In the genomic region with DNA sequence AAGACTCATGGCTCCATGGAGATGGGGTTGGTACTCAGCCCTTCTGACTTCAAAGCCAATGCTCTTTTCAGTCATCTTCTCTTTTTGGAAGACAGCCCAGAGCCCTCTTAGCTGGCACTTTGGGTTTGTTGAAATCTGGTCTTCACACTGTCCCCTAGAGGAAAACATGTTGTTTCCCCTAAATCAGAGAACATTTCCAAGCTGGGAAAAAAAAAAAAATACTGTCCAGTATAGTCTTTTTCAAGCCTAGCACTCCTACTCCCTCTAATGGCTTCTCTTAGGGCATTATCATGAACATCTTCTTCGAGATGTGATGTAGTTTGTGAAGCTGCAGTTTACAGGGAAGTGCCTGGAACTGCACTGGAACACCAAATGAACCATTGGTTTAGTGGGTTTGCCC, we compare ENCODE assay signal across 8 cellular contexts. TPM values are rescaled to one million over a fixed set of nuclear protein-coding genes. Genes with fewer than 3 reads are reported as not detected.
A peak's percentile ranks its signal among the peaks of the same experiment; 100 is the strongest.
DNase-seq lines count a peak whose midpoint lies in the region; ATAC-seq and TF ChIP-seq lines count a peak whose summit lies in the region.

No MANE protein-coding gene starts in this region.

- TF ChIP-seq CTCF in H9 (conservative IDR thresholded peaks at IDR 0.05) = peak; percentile 34; the same call in 2 of the 3 replicates

- H3K4me1 ChIP-seq in H9 (ENCODE audit: insufficient read depth, low read length) = no peaks in the 10 kb centered on the region

- no peaks in the 10 kb centered on the region for H3K27me3 ChIP-seq in H9 (ENCODE audit: insufficient read depth, low read length)

- H2AFZ ChIP-seq in H9 (ENCODE audit: low read length) = no peak overlapping the region

- H3K23me2 ChIP-seq in H9 (ENCODE audit: insufficient read length, low read depth, low read length, poor library complexity, severe bottlenecking) = peaks cover 3% of the 10 kb centered on the region

- H2AK5ac ChIP-seq in H9 (ENCODE audit: insufficient read length, low read length) = no peak overlapping the region

- no peak overlapping the region for H4K5ac ChIP-seq in H9 (ENCODE audit: insufficient read length, low read depth, low read length)

- H2BK15ac ChIP-seq in H9 (ENCODE audit: low read depth, low read length) = no peak overlapping the region

- no peak overlapping the region for H3T11ph ChIP-seq in H9 (ENCODE audit: low read length)

- no peaks in the 10 kb centered on the region for H3K9me3 ChIP-seq in H9 (ENCODE audit: control insufficient read depth, low read depth, low read length)

- no peak overlapping the region for H3K9ac ChIP-seq in H9 (ENCODE audit: extremely low read depth, insufficient read length, low read length)

- H2BK20ac ChIP-seq in H9 (ENCODE audit: low read depth, low read length, poor library complexity, severe bottlenecking) = no peak overlapping the region

- H3K79me2 ChIP-seq in H9 (ENCODE audit: insufficient read depth, low read length) = peaks cover 3% of the 10 kb centered on the region; the same call in 1 of the 2 replicates

- no peak overlapping the region for H2BK12ac ChIP-seq in H9 (ENCODE audit: insufficient read length, low read depth, low read length)

- peaks cover 1% of the 10 kb centered on the region; the same call in 1 of the 2 replicates for H3K27me3 Mint-ChIP-seq in H9 (ENCODE audit: low read depth)

- peaks cover 6 to 13% (median 9%) of the 10 kb centered on the region in 3 experiments; a peak in 6 of 7 replicates for H3K36me3 Mint-ChIP-seq in H9 (ENCODE audit: insufficient read depth in 1 of 3, low read depth in 3 of 3)

- H4K20me1 ChIP-seq in H9 (ENCODE audit: control insufficient read depth, insufficient read depth, insufficient read length) = no peaks in the 10 kb centered on the region

- no peak overlapping the region for H2BK120ac ChIP-seq in H9 (ENCODE audit: low read depth, low read length, poor library complexity, severe bottlenecking)

- no peak overlapping the region for H4K91ac ChIP-seq in H9 (ENCODE audit: insufficient read length, low read depth, low read length)

- H3K14ac ChIP-seq in H9 (ENCODE audit: insufficient read depth, low read length) = no peak overlapping the region

- ATAC-seq in SK-N-SH treated with all-trans-retinoic acid at 6 μM for 48 hours (peak; percentile 52), HG02610 (IDR thresholded peaks at IDR 0.05; ENCODE audit: unreplicated experiment) (no peak), HG03095 (IDR thresholded peaks at IDR 0.05; ENCODE audit: unreplicated experiment) (no peak)

- H3K27ac Mint-ChIP-seq in H9 = no peak overlapping the region

- H2BK5ac ChIP-seq in H9 (ENCODE audit: insufficient read length, low read length) = no peak overlapping the region

- no peak overlapping the region for H3K23ac ChIP-seq in H9 (ENCODE audit: insufficient read length, low read depth, low read length)

- H3K4me3 Mint-ChIP-seq in H9 = no peak overlapping the region

- H3K4me2 ChIP-seq in H9 (ENCODE audit: insufficient read depth, insufficient read length, low read length) = no peak overlapping the region

- no peak overlapping the region for H4K8ac ChIP-seq in H9 (replicated peaks; ENCODE audit: insufficient read length, low read depth, low read length)

- no peak overlapping the region for H3K27ac ChIP-seq in H9 (ENCODE audit: insufficient read length, low read depth, low read length)

- peak; percentile 59 for DNase-seq in AG08395 (ENCODE audit: low spot score)
- DNase-seq in H9 = no peak
- DNase-seq in iris pigment epithelial cell (ENCODE audit: low read depth) = peak; percentile 63
- no peak for DNase-seq in activated T-cell treated with anti-CD3 and anti-CD28 coated beads, Interleukin-2, amount 50 U/mL, for 1 hour
- DNase-seq in NCI-H345 (lab: John Stamatoyannopoulos, UW) = no peak

- H3K18ac ChIP-seq in H9 (ENCODE audit: insufficient read length, low read depth, low read length) = no peak overlapping the region

- no peaks in the 10 kb centered on the region for H3K9me3 Mint-ChIP-seq in H9

- no peaks in the 10 kb centered on the region for H3K79me1 ChIP-seq in H9 (ENCODE audit: insufficient read depth, low read depth, low read length, poor library complexity, severe bottlenecking)

- H3K4ac ChIP-seq in H9 (ENCODE audit: low read depth, low read length) = no peak overlapping the region

- peaks cover 28 to 34% of the 10 kb centered on the region in 2 experiments for H3K4me1 Mint-ChIP-seq in H9

- H3K56ac ChIP-seq in H9 (ENCODE audit: insufficient read length, low read depth, low read length) = no peak overlapping the region

- no CpG with 5 or more reads among the region's 1 CpG for WGBS in H9 (ENCODE audit: extremely low coverage, insufficient read length, low lambda C conversion rate)

TF ChIP-seq in SK-N-SH treated with all-trans-retinoic acid at 6 μM for 48 hours, 23 proteins besides CTCF, POLR2A, EP300 and RAD21:
- no peak for TF ChIP-seq SNAI2 (CRISPR knock-in tag; IDR thresholded peaks at IDR 0.05)
- TF ChIP-seq ARNTL (CRISPR knock-in tag; IDR thresholded peaks at IDR 0.05; ENCODE audit: borderline replicate concordance, low read depth) = no peak
- no peak for TF ChIP-seq ZFP30 (CRISPR knock-in tag; IDR thresholded peaks at IDR 0.05)
- TF ChIP-seq ZNF70 (CRISPR knock-in tag; IDR thresholded peaks at IDR 0.05) = no peak
- TF ChIP-seq, protein P1, sequence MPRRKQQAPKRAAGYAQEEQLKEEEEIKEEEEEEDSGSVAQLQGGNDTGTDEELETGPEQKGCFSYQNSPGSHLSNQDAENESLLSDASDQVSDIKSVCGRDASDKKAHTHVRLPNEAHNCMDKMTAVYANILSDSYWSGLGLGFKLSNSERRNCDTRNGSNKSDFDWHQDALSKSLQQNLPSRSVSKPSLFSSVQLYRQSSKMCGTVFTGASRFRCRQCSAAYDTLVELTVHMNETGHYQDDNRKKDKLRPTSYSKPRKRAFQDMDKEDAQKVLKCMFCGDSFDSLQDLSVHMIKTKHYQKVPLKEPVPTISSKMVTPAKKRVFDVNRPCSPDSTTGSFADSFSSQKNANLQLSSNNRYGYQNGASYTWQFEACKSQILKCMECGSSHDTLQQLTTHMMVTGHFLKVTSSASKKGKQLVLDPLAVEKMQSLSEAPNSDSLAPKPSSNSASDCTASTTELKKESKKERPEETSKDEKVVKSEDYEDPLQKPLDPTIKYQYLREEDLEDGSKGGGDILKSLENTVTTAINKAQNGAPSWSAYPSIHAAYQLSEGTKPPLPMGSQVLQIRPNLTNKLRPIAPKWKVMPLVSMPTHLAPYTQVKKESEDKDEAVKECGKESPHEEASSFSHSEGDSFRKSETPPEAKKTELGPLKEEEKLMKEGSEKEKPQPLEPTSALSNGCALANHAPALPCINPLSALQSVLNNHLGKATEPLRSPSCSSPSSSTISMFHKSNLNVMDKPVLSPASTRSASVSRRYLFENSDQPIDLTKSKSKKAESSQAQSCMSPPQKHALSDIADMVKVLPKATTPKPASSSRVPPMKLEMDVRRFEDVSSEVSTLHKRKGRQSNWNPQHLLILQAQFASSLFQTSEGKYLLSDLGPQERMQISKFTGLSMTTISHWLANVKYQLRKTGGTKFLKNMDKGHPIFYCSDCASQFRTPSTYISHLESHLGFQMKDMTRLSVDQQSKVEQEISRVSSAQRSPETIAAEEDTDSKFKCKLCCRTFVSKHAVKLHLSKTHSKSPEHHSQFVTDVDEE (CRISPR knock-in tag; IDR thresholded peaks at IDR 0.05) = no peak
- no peak for TF ChIP-seq CSDC2 (CRISPR knock-in tag; IDR thresholded peaks at IDR 0.05)
- no peak for TF ChIP-seq ZC3H10 (CRISPR knock-in tag; IDR thresholded peaks at IDR 0.05)
- TF ChIP-seq BACH2 (CRISPR knock-in tag; IDR thresholded peaks at IDR 0.05; ENCODE audit: borderline replicate concordance) = no peak
- no peak for TF ChIP-seq TCF4 (CRISPR knock-in tag; IDR thresholded peaks at IDR 0.05; ENCODE audit: borderline replicate concordance)
- TF ChIP-seq, protein P2, sequence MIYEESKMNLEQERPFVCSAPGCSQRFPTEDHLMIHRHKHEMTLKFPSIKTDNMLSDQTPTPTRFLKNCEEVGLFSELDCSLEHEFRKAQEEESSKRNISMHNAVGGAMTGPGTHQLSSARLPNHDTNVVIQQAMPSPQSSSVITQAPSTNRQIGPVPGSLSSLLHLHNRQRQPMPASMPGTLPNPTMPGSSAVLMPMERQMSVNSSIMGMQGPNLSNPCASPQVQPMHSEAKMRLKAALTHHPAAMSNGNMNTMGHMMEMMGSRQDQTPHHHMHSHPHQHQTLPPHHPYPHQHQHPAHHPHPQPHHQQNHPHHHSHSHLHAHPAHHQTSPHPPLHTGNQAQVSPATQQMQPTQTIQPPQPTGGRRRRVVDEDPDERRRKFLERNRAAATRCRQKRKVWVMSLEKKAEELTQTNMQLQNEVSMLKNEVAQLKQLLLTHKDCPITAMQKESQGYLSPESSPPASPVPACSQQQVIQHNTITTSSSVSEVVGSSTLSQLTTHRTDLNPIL (CRISPR knock-in tag; IDR thresholded peaks at IDR 0.05; ENCODE audit: low read depth) = no peak

RNA-seq across cellular contexts. Expression of a gene that starts 3.0 kb away (rescaled TPM):
- total RNA-seq in H9 (2021) = 90.6 and 93.4 TPM in 2 replicates

RNA-seq across cellular contexts. Expression of a gene that starts 5.0 kb away (rescaled TPM):
- 12.9 and 14.3 TPM in 2 replicates for total RNA-seq in H9 (2021)

Comparison
In these comparisons a context has a peak if more than half of its experiments do, and no peak if none do; other contexts are left out.
1. DNase-seq: peak in AG08395 (single experiment) and iris pigment epithelial cell (single experiment); none in H9 (single experiment), activated T-cell treated with anti-CD3 and anti-CD28 coated beads, Interleukin-2, amount 50 U/mL, for 1 hour (single experiment) and NCI-H345 (single experiment).